In genomic region chr14:74492413-74493342, GRCh38 we compare ENCODE assay signal across 2 cellular contexts.
TF ChIP-seq lines count a peak whose summit lies in the region.

NPC2 (minus strand) TSS chr14:74493305; CDS start chr14:74493274, 31 bp downstream.

TF ChIP-seq in IMR-90, 13 proteins besides CTCF, POLR2A, EP300 and RAD21:
- TF ChIP-seq MAFK (IDR thresholded peaks at IDR 0.05; ENCODE audit: low read depth, low read length): peak; percentile 98
- TF ChIP-seq MXI1 (IDR thresholded peaks at IDR 0.05; ENCODE audit: borderline replicate concordance, low read depth, low read length): 0 out of 2 replicates have a peak, but pooled peaks have one; percentile 14
- TF ChIP-seq NFE2L2 (IDR thresholded peaks at IDR 0.05; ENCODE audit: low read depth, low read length): no peak
- TF ChIP-seq MAZ (IDR thresholded peaks at IDR 0.05; ENCODE audit: borderline replicate concordance, low read depth, low read length): no peak
- TF ChIP-seq RCOR1 (IDR thresholded peaks at IDR 0.05; ENCODE audit: insufficient replicate concordance, low read length): no peak
- TF ChIP-seq, protein P1, sequence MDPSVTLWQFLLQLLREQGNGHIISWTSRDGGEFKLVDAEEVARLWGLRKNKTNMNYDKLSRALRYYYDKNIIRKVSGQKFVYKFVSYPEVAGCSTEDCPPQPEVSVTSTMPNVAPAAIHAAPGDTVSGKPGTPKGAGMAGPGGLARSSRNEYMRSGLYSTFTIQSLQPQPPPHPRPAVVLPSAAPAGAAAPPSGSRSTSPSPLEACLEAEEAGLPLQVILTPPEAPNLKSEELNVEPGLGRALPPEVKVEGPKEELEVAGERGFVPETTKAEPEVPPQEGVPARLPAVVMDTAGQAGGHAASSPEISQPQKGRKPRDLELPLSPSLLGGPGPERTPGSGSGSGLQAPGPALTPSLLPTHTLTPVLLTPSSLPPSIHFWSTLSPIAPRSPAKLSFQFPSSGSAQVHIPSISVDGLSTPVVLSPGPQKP (IDR thresholded peaks at IDR 0.05; ENCODE audit: borderline replicate concordance, low read depth, low read length): no peak
- no peak for TF ChIP-seq RFX5 (IDR thresholded peaks at IDR 0.05; ENCODE audit: low read depth, low read length)

TF ChIP-seq in GM12878, 131 proteins besides CTCF, POLR2A, EP300 and RAD21:
- TF ChIP-seq ZNF24 (IDR thresholded peaks at IDR 0.05) (no peak), SMAD5 (IDR thresholded peaks at IDR 0.05; ENCODE audit: low read depth) (no peak), ESRRA (IDR thresholded peaks at IDR 0.05; ENCODE audit: low read length) (no peak), RBBP5 (conservative IDR thresholded peaks at IDR 0.05) (no peak), FOXK2 (IDR thresholded peaks at IDR 0.05) (no peak), ETV6 (conservative IDR thresholded peaks at IDR 0.05 in 1 of 2, IDR thresholded peaks at IDR 0.05 in 1 of 2; ENCODE audit: borderline replicate concordance in 1 of 2, low read depth in 1 of 2) (no peak), JUNB (IDR thresholded peaks at IDR 0.05) (no peak), SUZ12 (IDR thresholded peaks at IDR 0.05; ENCODE audit: unreplicated experiment) (no peak), CREM (IDR thresholded peaks at IDR 0.05; ENCODE audit: low read depth) (no peak), GATAD2B (conservative IDR thresholded peaks at IDR 0.05; ENCODE audit: low read depth) (peak; percentile 89), SUPT20H (IDR thresholded peaks at IDR 0.05; ENCODE audit: borderline replicate concordance, control insufficient read depth, low read depth, low read length) (no peak), NFIC (IDR thresholded peaks at IDR 0.05; ENCODE audit: low read depth, low read length) (no peak), DPF2 (IDR thresholded peaks at IDR 0.05) (peak; percentile 17; the same call in 1 of the 2 replicates), CEBPB (IDR thresholded peaks at IDR 0.05; ENCODE audit: borderline replicate concordance in 1 of 2, low read depth in 2 of 2, low read length in 2 of 2) (no peak), POLR2AphosphoS2 (IDR thresholded peaks at IDR 0.05; ENCODE audit: low read depth, low read length) (no peak), LARP7 (IDR thresholded peaks at IDR 0.05) (peak; percentile 40; the same call in 1 of the 2 replicates), USF2 (IDR thresholded peaks at IDR 0.05; ENCODE audit: borderline replicate concordance, low read depth, low read length) (no peak), TAF1 (IDR thresholded peaks at IDR 0.05; ENCODE audit: borderline replicate concordance, low read depth, low read length) (no peak), MEF2B (IDR thresholded peaks at IDR 0.05; ENCODE audit: partially characterized antibody, poor library complexity, severe bottlenecking) (peak; percentile 33), STAT1 (conservative IDR thresholded peaks at IDR 0.05) (no peak), SMAD1 (IDR thresholded peaks at IDR 0.05; ENCODE audit: low read depth, partially characterized antibody) (no peak), ZNF217 (IDR thresholded peaks at IDR 0.05) (no peak), CBFB (IDR thresholded peaks at IDR 0.05; ENCODE audit: low read depth) (0 out of 2 replicates have a peak, but pooled peaks have one; percentile 6), NKRF (conservative IDR thresholded peaks at IDR 0.05) (peak; percentile 86), JUND (IDR thresholded peaks at IDR 0.05; ENCODE audit: low read depth, low read length) (no peak), HCFC1 (IDR thresholded peaks at IDR 0.05; ENCODE audit: low read length) (no peak), IKZF2 (IDR thresholded peaks at IDR 0.05) (peak; percentile 45 to 50; a peak in 3 of 4 replicates), USF1 (IDR thresholded peaks at IDR 0.05; ENCODE audit: borderline replicate concordance, extremely low read length, insufficient read depth, low read depth, low read length) (no peak), CHD1 (IDR thresholded peaks at IDR 0.05; ENCODE audit: low read depth, low read length) (no peak), BMI1 (IDR thresholded peaks at IDR 0.05; ENCODE audit: borderline replicate concordance) (no peak), RUNX3 (IDR thresholded peaks at IDR 0.05; ENCODE audit: low read length) (no peak), MEF2A (IDR thresholded peaks at IDR 0.05; ENCODE audit: insufficient read depth, low read depth, low read length) (no peak), ZNF622 (IDR thresholded peaks at IDR 0.05) (no peak), IRF4 (IDR thresholded peaks at IDR 0.05; ENCODE audit: low read depth, low read length) (no peak), RB1 (IDR thresholded peaks at IDR 0.05; ENCODE audit: borderline replicate concordance) (0 out of 2 replicates have a peak, but pooled peaks have one; percentile 56), HDGF (IDR thresholded peaks at IDR 0.05) (no peak), RFX5 (IDR thresholded peaks at IDR 0.05; ENCODE audit: low read depth, low read length) (no peak), IKZF1 (conservative IDR thresholded peaks at IDR 0.05) (peak; percentile 79), SMARCA5 (IDR thresholded peaks at IDR 0.05) (peak; percentile 82; the same call in 1 of the 2 replicates), KLF5 (IDR thresholded peaks at IDR 0.05; ENCODE audit: partially characterized antibody) (no peak), EZH2 (IDR thresholded peaks at IDR 0.05; ENCODE audit: borderline replicate concordance, control insufficient read depth, low read depth, low read length) (no peak), MTA2 (IDR thresholded peaks at IDR 0.05; ENCODE audit: low read depth) (no peak), PAX8 (IDR thresholded peaks at IDR 0.05) (no peak), ZSCAN29 (IDR thresholded peaks at IDR 0.05) (no peak)
- TF ChIP-seq, protein P2, sequence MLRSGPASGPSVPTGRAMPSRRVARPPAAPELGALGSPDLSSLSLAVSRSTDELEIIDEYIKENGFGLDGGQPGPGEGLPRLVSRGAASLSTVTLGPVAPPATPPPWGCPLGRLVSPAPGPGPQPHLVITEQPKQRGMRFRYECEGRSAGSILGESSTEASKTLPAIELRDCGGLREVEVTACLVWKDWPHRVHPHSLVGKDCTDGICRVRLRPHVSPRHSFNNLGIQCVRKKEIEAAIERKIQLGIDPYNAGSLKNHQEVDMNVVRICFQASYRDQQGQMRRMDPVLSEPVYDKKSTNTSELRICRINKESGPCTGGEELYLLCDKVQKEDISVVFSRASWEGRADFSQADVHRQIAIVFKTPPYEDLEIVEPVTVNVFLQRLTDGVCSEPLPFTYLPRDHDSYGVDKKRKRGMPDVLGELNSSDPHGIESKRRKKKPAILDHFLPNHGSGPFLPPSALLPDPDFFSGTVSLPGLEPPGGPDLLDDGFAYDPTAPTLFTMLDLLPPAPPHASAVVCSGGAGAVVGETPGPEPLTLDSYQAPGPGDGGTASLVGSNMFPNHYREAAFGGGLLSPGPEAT (IDR thresholded peaks at IDR 0.05; ENCODE audit: low read depth): no peak
- TF ChIP-seq, protein P3, sequence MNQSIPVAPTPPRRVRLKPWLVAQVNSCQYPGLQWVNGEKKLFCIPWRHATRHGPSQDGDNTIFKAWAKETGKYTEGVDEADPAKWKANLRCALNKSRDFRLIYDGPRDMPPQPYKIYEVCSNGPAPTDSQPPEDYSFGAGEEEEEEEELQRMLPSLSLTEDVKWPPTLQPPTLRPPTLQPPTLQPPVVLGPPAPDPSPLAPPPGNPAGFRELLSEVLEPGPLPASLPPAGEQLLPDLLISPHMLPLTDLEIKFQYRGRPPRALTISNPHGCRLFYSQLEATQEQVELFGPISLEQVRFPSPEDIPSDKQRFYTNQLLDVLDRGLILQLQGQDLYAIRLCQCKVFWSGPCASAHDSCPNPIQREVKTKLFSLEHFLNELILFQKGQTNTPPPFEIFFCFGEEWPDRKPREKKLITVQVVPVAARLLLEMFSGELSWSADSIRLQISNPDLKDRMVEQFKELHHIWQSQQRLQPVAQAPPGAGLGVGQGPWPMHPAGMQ (IDR thresholded peaks at IDR 0.05; ENCODE audit: borderline replicate concordance): no peak
- TF ChIP-seq, protein P4, sequence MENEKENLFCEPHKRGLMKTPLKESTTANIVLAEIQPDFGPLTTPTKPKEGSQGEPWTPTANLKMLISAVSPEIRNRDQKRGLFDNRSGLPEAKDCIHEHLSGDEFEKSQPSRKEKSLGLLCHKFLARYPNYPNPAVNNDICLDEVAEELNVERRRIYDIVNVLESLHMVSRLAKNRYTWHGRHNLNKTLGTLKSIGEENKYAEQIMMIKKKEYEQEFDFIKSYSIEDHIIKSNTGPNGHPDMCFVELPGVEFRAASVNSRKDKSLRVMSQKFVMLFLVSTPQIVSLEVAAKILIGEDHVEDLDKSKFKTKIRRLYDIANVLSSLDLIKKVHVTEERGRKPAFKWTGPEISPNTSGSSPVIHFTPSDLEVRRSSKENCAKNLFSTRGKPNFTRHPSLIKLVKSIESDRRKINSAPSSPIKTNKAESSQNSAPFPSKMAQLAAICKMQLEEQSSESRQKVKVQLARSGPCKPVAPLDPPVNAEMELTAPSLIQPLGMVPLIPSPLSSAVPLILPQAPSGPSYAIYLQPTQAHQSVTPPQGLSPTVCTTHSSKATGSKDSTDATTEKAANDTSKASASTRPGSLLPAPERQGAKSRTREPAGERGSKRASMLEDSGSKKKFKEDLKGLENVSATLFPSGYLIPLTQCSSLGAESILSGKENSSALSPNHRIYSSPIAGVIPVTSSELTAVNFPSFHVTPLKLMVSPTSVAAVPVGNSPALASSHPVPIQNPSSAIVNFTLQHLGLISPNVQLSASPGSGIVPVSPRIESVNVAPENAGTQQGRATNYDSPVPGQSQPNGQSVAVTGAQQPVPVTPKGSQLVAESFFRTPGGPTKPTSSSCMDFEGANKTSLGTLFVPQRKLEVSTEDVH (IDR thresholded peaks at IDR 0.05; ENCODE audit: low read depth, partially characterized antibody): no peak
- TF ChIP-seq, protein P5, sequence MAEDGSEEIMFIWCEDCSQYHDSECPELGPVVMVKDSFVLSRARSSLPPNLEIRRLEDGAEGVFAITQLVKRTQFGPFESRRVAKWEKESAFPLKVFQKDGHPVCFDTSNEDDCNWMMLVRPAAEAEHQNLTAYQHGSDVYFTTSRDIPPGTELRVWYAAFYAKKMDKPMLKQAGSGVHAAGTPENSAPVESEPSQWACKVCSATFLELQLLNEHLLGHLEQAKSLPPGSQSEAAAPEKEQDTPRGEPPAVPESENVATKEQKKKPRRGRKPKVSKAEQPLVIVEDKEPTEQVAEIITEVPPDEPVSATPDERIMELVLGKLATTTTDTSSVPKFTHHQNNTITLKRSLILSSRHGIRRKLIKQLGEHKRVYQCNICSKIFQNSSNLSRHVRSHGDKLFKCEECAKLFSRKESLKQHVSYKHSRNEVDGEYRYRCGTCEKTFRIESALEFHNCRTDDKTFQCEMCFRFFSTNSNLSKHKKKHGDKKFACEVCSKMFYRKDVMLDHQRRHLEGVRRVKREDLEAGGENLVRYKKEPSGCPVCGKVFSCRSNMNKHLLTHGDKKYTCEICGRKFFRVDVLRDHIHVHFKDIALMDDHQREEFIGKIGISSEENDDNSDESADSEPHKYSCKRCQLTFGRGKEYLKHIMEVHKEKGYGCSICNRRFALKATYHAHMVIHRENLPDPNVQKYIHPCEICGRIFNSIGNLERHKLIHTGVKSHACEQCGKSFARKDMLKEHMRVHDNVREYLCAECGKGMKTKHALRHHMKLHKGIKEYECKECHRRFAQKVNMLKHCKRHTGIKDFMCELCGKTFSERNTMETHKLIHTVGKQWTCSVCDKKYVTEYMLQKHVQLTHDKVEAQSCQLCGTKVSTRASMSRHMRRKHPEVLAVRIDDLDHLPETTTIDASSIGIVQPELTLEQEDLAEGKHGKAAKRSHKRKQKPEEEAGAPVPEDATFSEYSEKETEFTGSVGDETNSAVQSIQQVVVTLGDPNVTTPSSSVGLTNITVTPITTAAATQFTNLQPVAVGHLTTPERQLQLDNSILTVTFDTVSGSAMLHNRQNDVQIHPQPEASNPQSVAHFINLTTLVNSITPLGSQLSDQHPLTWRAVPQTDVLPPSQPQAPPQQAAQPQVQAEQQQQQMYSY (CRISPR knock-in tag; IDR thresholded peaks at IDR 0.05): no peak
- TF ChIP-seq, protein P6, sequence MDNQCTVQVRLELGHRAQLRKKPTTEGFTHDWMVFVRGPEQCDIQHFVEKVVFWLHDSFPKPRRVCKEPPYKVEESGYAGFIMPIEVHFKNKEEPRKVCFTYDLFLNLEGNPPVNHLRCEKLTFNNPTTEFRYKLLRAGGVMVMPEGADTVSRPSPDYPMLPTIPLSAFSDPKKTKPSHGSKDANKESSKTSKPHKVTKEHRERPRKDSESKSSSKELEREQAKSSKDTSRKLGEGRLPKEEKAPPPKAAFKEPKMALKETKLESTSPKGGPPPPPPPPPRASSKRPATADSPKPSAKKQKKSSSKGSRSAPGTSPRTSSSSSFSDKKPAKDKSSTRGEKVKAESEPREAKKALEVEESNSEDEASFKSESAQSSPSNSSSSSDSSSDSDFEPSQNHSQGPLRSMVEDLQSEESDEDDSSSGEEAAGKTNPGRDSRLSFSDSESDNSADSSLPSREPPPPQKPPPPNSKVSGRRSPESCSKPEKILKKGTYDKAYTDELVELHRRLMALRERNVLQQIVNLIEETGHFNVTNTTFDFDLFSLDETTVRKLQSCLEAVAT (IDR thresholded peaks at IDR 0.05): no peak
